10 cellular contexts compared by ENCODE assay signal in genomic region chr5:172920447-172920849, GRCh38. TPM values are rescaled to one million over a fixed set of nuclear protein-coding genes. Genes with fewer than 3 reads are reported as not detected.
DNase-seq lines count a peak whose midpoint lies in the region; ATAC-seq and TF ChIP-seq lines count a peak whose summit lies in the region.
"Had no signal": no experiment of that assay in that cellular context is flagged by ENCODE, and none has a peak within 500 bp of the region (broad histone marks: within the 10 kb centered on the region; RNA-seq: fewer than 3 reads in every experiment).

No MANE protein-coding gene starts in this region.

- BruUV-seq in Panc1 (replicated peaks; lab: Mats Ljungman, UMichigan), result no TSS peak

- H3K4me3 ChIP-seq in Panc1 (ENCODE audit: low read depth in 2 of 2, low read length in 2 of 2) (no peak overlapping the region), esophagus (ENCODE audit: low read depth in 1 of 2, low read length in 2 of 2) (no peak overlapping the region)

- intact Hi-C loops in Panc1 (cut with micrococcal nuclease; ENCODE audit: unreplicated experiment), result no loop called here

- CTCF ChIA-PET in Panc1 (lab: Charles Lee), result no interaction called here

- DNase-seq in AG08395 (ENCODE audit: low spot score) (peak; percentile 40), Panc1 (ENCODE audit: low read depth, low spot score) (no peak), nucleus accumbens (lab: John Stamatoyannopoulos, UW) (peak in 30 of 56 donors; percentile 9 to 76 (median 44)), NCI-H524 treated with DMSO at 0.1 percent for 48 hours (lab: John Stamatoyannopoulos, UW) (no peak)
- DNase-seq: activated CD4-positive, alpha-beta T cell treated with anti-CD3 and anti-CD28 coated beads for 36 hours; CD4-positive, alpha-beta memory T cell had no signal

- H3K27me3 ChIP-seq in Panc1 (ENCODE audit: control insufficient read depth, insufficient read depth, low read length) (no peaks in the 10 kb centered on the region), esophagus (ENCODE audit: control insufficient read depth in 1 of 2, insufficient read depth in 2 of 2, low read length in 2 of 2) (no peaks in the 10 kb centered on the region)

- in situ Hi-C loops in Panc1 (cut with HindIII; ENCODE audit: low pct_unique_long_range_greater_than_20kb, low sequenced_read_pairs), result no loop called here

- peak; percentile 55 for ATAC-seq in Panc1
- ATAC-seq in HG02763 (IDR thresholded peaks at IDR 0.05; ENCODE audit: unreplicated experiment), result no peak
- ATAC-seq in HG02884 (IDR thresholded peaks at IDR 0.05; ENCODE audit: unreplicated experiment), result no peak
- no peak for ATAC-seq in HG03565 (IDR thresholded peaks at IDR 0.05; ENCODE audit: unreplicated experiment)
- ATAC-seq: activated CD4-positive, alpha-beta T cell treated with anti-CD3 and anti-CD28 coated beads for 36 hours had no signal

- H3K36me3 ChIP-seq in Panc1 (ENCODE audit: control insufficient read depth, insufficient read depth, low read length), result peaks cover 10% of the 10 kb centered on the region
- H3K36me3 ChIP-seq in esophagus (ENCODE audit: control insufficient read depth in 2 of 2, insufficient read depth in 2 of 2, low read length in 1 of 2), result peaks cover 3 to 36% of the 10 kb centered on the region in 2 donors

- H3K9me3 ChIP-seq in Panc1 (ENCODE audit: control insufficient read depth, insufficient read depth, low read depth, low read length) (no peaks in the 10 kb centered on the region), esophagus (ENCODE audit: control insufficient read depth in 2 of 2, insufficient read depth in 1 of 2, low read depth in 1 of 2, low read length in 1 of 2) (no peaks in the 10 kb centered on the region)

- H3K27ac ChIP-seq in Panc1 (ENCODE audit: low read length), result peak overlapping the region; percentile 44; the same call in 1 of the 2 replicates
- H3K27ac ChIP-seq in esophagus (ENCODE audit: low read depth in 2 of 2, low read length in 1 of 2), result peak overlapping the region; percentile 50 to 52

- no peak for TF ChIP-seq CTCF in Panc1 (IDR thresholded peaks at IDR 0.05)

- POLR2A ChIA-PET in Panc1 (lab: Charles Lee), result no interaction called here

- peaks cover 10% of the 10 kb centered on the region for H3K4me1 ChIP-seq in Panc1 (ENCODE audit: control insufficient read depth, insufficient read depth, low read length)
- H3K4me1 ChIP-seq in esophagus (ENCODE audit: control insufficient read depth in 2 of 2, insufficient read depth in 2 of 2, low read length in 1 of 2), result peaks cover 0 to 5% of the 10 kb centered on the region in 2 donors

- 70 to 82% methylated on average over 13 of the region's 13 CpGs for WGBS in esophagus, 2 donors

RNA-seq across cellular contexts. Expression of gene RPL26L1, which starts 38.8 kb away (rescaled TPM):
- total RNA-seq in Panc1 (2021; ENCODE audit: unreplicated experiment), result 49.8 TPM
- polyA plus RNA-seq in Panc1 (2012; ENCODE audit: insufficient read length), result 75.2 TPM
- 10 to 100 TPM; 40.2 to 65.9 TPM for polyA plus RNA-seq in esophagus

Comparison
In these comparisons a context has a peak if more than half of its experiments do, and no peak if none do; other contexts are left out.
1. DNase-seq: peak in AG08395 (single experiment) and nucleus accumbens (30 of 56); none in Panc1 (single experiment) and NCI-H524 treated with DMSO at 0.1 percent for 48 hours (single experiment).